8 cellular contexts compared by ENCODE assay signal in the genomic region with DNA sequence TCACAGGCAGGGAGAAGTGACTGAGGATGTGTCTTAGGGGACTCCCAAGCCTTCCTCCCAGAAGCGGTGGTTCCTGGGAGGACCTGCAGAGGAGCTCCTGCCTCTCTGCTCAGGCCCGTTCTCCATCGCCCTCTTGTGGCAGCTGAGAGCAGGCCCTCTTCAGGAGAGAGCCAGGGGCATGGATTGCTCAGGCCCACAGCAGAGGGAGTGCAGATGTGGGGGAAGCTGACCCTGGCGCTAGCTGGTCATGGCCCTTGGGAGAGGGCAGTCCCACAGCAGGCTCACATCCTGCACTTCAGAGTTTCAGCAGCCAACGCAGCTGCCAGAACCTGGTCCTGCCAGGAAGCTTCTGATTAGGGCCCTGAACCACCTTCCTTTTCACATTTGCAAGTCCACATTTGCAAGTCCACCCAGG.
DNase-seq lines count a peak whose midpoint lies in the region; ATAC-seq, FAIRE-seq and TF ChIP-seq lines count a peak whose summit lies in the region.

No MANE protein-coding gene starts in this region.

- H3K4me3 ChIP-seq in SK-N-SH (ENCODE audit: low read depth in 2 of 2, low read length in 1 of 2) (no peak overlapping the region; a peak in 1 of 4 replicates), small intestine (ENCODE audit: low read depth in 1 of 2, low read length in 2 of 2) (no peak overlapping the region)

- peak; percentile 45 for ATAC-seq in GM21423 (IDR thresholded peaks at IDR 0.05; ENCODE audit: unreplicated experiment)
- ATAC-seq in HG03469 (IDR thresholded peaks at IDR 0.05; ENCODE audit: unreplicated experiment): no peak

- H3K36me3 ChIP-seq in SK-N-SH (replicated peaks in 1 of 2; ENCODE audit: control insufficient read depth in 1 of 2, insufficient read depth in 2 of 2, low read length in 1 of 2): no peaks in the 10 kb centered on the region
- H3K36me3 ChIP-seq in small intestine (ENCODE audit: control insufficient read depth in 2 of 2, insufficient read depth in 2 of 2, low read length in 2 of 2): no peaks in the 10 kb centered on the region

- H3K27ac ChIP-seq in SK-N-SH (ENCODE audit: low read depth in 2 of 2, low read length in 1 of 2) (no peak overlapping the region; a peak in 1 of 4 replicates), small intestine (ENCODE audit: low read depth in 1 of 2, low read length in 1 of 2) (peak overlapping the region in 1 of 2 donors; percentile 45)

- DNase-seq in Calu3 (peak; percentile 90), KG1 (lab: John Stamatoyannopoulos, UW) (peak; percentile 23), SK-N-SH (peak; percentile 71), cardiac septum (ENCODE audit: low spot score) (peak; percentile 88), small intestine (peak; percentile 67)
- peak; percentile 94 for DNase-seq in activated naive CD4-positive, alpha-beta T cell treated with anti-CD3 and anti-CD28 coated beads for 36 hours

- H3K27me3 ChIP-seq in SK-N-SH (ENCODE audit: insufficient read depth) (no peaks in the 10 kb centered on the region), small intestine (ENCODE audit: control insufficient read depth in 2 of 2, insufficient read depth in 2 of 2, low read length in 2 of 2) (no peaks in the 10 kb centered on the region)

- H2AFZ ChIP-seq in SK-N-SH (ENCODE audit: low read depth): no peak overlapping the region

- no peaks in the 10 kb centered on the region for H3K36me3 Mint-ChIP-seq in Calu3 (ENCODE audit: insufficient read depth, unreplicated experiment)
- H3K36me3 Mint-ChIP-seq in activated naive CD4-positive, alpha-beta T cell treated with anti-CD3 and anti-CD28 coated beads for 36 hours (ENCODE audit: low read depth): peaks cover 3% of the 10 kb centered on the region

- no peaks in the 10 kb centered on the region for H4K20me1 ChIP-seq in SK-N-SH (ENCODE audit: insufficient read depth)

- POLR2A ChIA-PET in SK-N-SH (lab: Yijun Ruan, JAX): no interaction called here

- H3K27ac Mint-ChIP-seq in Calu3 (ENCODE audit: unreplicated experiment): no peak overlapping the region
- peak overlapping the region; percentile 84 for H3K27ac Mint-ChIP-seq in activated naive CD4-positive, alpha-beta T cell treated with anti-CD3 and anti-CD28 coated beads for 36 hours

- peaks cover 0 to 16% of the 10 kb centered on the region in 2 experiments; a peak in 2 of 4 replicates for H3K4me1 ChIP-seq in SK-N-SH (ENCODE audit: control insufficient read depth in 1 of 2, insufficient read depth in 2 of 2, low read depth in 1 of 2, low read length in 1 of 2)
- H3K4me1 ChIP-seq in small intestine (ENCODE audit: control insufficient read depth in 2 of 2, insufficient read depth in 1 of 2, low read depth in 1 of 2, low read length in 1 of 2): no peaks in the 10 kb centered on the region

- no peaks in the 10 kb centered on the region for H3K9me3 ChIP-seq in SK-N-SH
- no peaks in the 10 kb centered on the region for H3K9me3 ChIP-seq in small intestine (ENCODE audit: control insufficient read depth, low read depth)

- H3K79me2 ChIP-seq in SK-N-SH (ENCODE audit: insufficient read depth): no peaks in the 10 kb centered on the region

- TF ChIP-seq EP300 in SK-N-SH (IDR thresholded peaks at IDR 0.05; ENCODE audit: borderline replicate concordance in 1 of 2, low read depth in 1 of 2, low read length in 1 of 2): no peak

- intact Hi-C loops in Calu3 (cut with micrococcal nuclease; ENCODE audit: unreplicated experiment): no loop called here
- intact Hi-C loops in activated naive CD4-positive, alpha-beta T cell treated with anti-CD3 and anti-CD28 coated beads for 36 hours (cut with micrococcal nuclease): loop anchor here (1.0 to 10.0 kb wide), 8 partner anchors 153 to 1227 kb away; a partner anchor contains a TSS
- intact Hi-C loops in cardiac septum (cut with DNase I): no loop called here

- BruUV-seq in Calu3 (replicated peaks; lab: Mats Ljungman, UMichigan): no TSS peak

- H3K4me2 ChIP-seq in SK-N-SH: no peak overlapping the region

- CTCF ChIA-PET in Calu3 (lab: Charles Lee): interaction anchor here (0.6 to 2.1 kb wide), 11 partner anchors 8 to 1161 kb away, joined by 3 to 9 read pairs (median 4); no protein-coding TSS in a partner anchor
- CTCF ChIA-PET in SK-N-SH (lab: Yijun Ruan, JAX): interaction anchor here (0.7 to 7.2 kb wide), 31 partner anchors 8 to 515 kb away, joined by 3 to 94 read pairs (median 5); a partner anchor contains a TSS
- CTCF ChIA-PET in activated naive CD4-positive, alpha-beta T cell treated with anti-CD3 and anti-CD28 coated beads for 36 hours (lab: Charles Lee): interaction anchor here (0.6 to 9.3 kb wide), 30 partner anchors 9 to 1086 kb away, joined by 3 to 190 read pairs (median 9); a partner anchor contains a TSS

- TF ChIP-seq CTCF in Calu3 (IDR thresholded peaks at IDR 0.05; ENCODE audit: unreplicated experiment) (peak; percentile 83), SK-N-SH (IDR thresholded peaks at IDR 0.05) (peak; percentile 78)

- H3K4me3 Mint-ChIP-seq in Calu3 (ENCODE audit: low read depth, unreplicated experiment): no peak overlapping the region
- H3K4me3 Mint-ChIP-seq in activated naive CD4-positive, alpha-beta T cell treated with anti-CD3 and anti-CD28 coated beads for 36 hours: peak overlapping the region; percentile 56

- no peak for FAIRE-seq in small intestine (lab: Jason Lieb, UNC)

- H3K27me3 Mint-ChIP-seq in Calu3 (ENCODE audit: unreplicated experiment): no peaks in the 10 kb centered on the region
- no peaks in the 10 kb centered on the region for H3K27me3 Mint-ChIP-seq in activated naive CD4-positive, alpha-beta T cell treated with anti-CD3 and anti-CD28 coated beads for 36 hours (ENCODE audit: low read depth)

- peak; percentile 47 for TF ChIP-seq RAD21 in SK-N-SH (IDR thresholded peaks at IDR 0.05; ENCODE audit: low read length)

- H3K4me1 Mint-ChIP-seq in Calu3 (ENCODE audit: low read depth, unreplicated experiment): no peaks in the 10 kb centered on the region
- H3K4me1 Mint-ChIP-seq in activated naive CD4-positive, alpha-beta T cell treated with anti-CD3 and anti-CD28 coated beads for 36 hours (ENCODE audit: low read depth): peaks cover 67% of the 10 kb centered on the region

- H3K9me2 ChIP-seq in SK-N-SH: no peaks in the 10 kb centered on the region

- WGBS in SK-N-SH (ENCODE audit: low lambda C conversion rate): 47% methylated on average over 3 of the region's 5 CpGs
- whole genome bisulfite sequencing in small intestine, 3 donors: 36 to 47% (median 44%) methylated on average over 5 of the region's 5 CpGs

- H3K9me3 Mint-ChIP-seq in Calu3 (ENCODE audit: low read depth, unreplicated experiment): no peaks in the 10 kb centered on the region
- H3K9me3 Mint-ChIP-seq in activated naive CD4-positive, alpha-beta T cell treated with anti-CD3 and anti-CD28 coated beads for 36 hours: no peaks in the 10 kb centered on the region

- H3F3A ChIP-seq in SK-N-SH (replicated peaks; ENCODE audit: insufficient read depth): no peaks in the 10 kb centered on the region

- H3K9ac ChIP-seq in SK-N-SH: no peak overlapping the region

TF ChIP-seq in SK-N-SH, 30 proteins besides CTCF, POLR2A, EP300 and RAD21:
- TF ChIP-seq SMC3 (IDR thresholded peaks at IDR 0.05; ENCODE audit: low read depth, low read length): peak; percentile 31; the same call in 1 of the 2 replicates
- no peak for TF ChIP-seq GATA2 (CRISPR knock-in tag; IDR thresholded peaks at IDR 0.05)

Comparison
In these comparisons a context has a peak if more than half of its experiments do, and no peak if none do; other contexts are left out.
1. DNase-seq: peak in every context shown above with its lines; median percentile 94 in activated naive CD4-positive, alpha-beta T cell treated with anti-CD3 and anti-CD28 coated beads for 36 hours; 90 in Calu3; 88 in cardiac septum; 71 in SK-N-SH; 67 in small intestine; 23 in KG1.